In genomic region chr7:13984831-13985685, GRCh38 we compare ENCODE assay signal across 21 cellular contexts. TPM values are rescaled to one million over a fixed set of nuclear protein-coding genes. Genes with fewer than 3 reads are reported as not detected.
DNase-seq lines count a peak whose midpoint lies in the region; ATAC-seq, FAIRE-seq and TF ChIP-seq lines count a peak whose summit lies in the region.
"Had no signal": no experiment of that assay in that cellular context is flagged by ENCODE, and none has a peak within 500 bp of the region (broad histone marks: within the 10 kb centered on the region; RNA-seq: fewer than 3 reads in every experiment).

No MANE protein-coding gene starts in this region.

- H3K9ac ChIP-seq in OCI-LY1 (ENCODE audit: low read length) (no peak overlapping the region), endocrine pancreas (ENCODE audit: control insufficient read depth, insufficient read depth, low read length) (no peak overlapping the region)

- TF ChIP-seq CTCF in OCI-LY1 (IDR thresholded peaks at IDR 0.05; ENCODE audit: low read length) (no peak), neural crest cell (conservative IDR thresholded peaks at IDR 0.05) (no peak)

- no peak for TF ChIP-seq POLR2A in H54 (IDR thresholded peaks at IDR 0.05; ENCODE audit: low read depth, low read length)

- no peak overlapping the region for H3K27ac Mint-ChIP-seq in neural crest cell (ENCODE audit: unreplicated experiment)
- H3K27ac Mint-ChIP-seq: activated CD8-positive, alpha-beta memory T cell treated with anti-CD3 and anti-CD28 coated beads, Interleukin-2, amount 10 ng/mL, durations not matched to agents 7 days and 5 days; natural killer cell; stimulated activated naive B cell treated with anti-CD40 and anti-IgM and Interleukin-4, amounts not matched to agents 10 μg/mL and 1 μg/mL and 100 μg/mL, for 72 hours had no signal

- peaks cover 62% of the 10 kb centered on the region for H3K4me1 ChIP-seq in OCI-LY1 (ENCODE audit: insufficient read depth, low read length, severe bottlenecking)
- H3K4me1 ChIP-seq in endocrine pancreas (ENCODE audit: control insufficient read depth, insufficient read depth, low read length): peaks cover 34% of the 10 kb centered on the region

- H3K4me3 ChIP-seq in OCI-LY1 (ENCODE audit: low read depth, low read length, poor library complexity, severe bottlenecking): no peak overlapping the region
- peak overlapping the region; percentile 97 for H3K4me3 ChIP-seq in endocrine pancreas (ENCODE audit: control insufficient read depth, insufficient read depth, low read length)

- no peaks in the 10 kb centered on the region for H3F3A ChIP-seq in OCI-LY1 (ENCODE audit: insufficient read depth, low read length)

- H3K27me3 ChIP-seq in OCI-LY1 (ENCODE audit: insufficient read depth, low read length) (no peaks in the 10 kb centered on the region), endocrine pancreas (ENCODE audit: control insufficient read depth, insufficient read depth, low read length) (no peaks in the 10 kb centered on the region)
- H3K27me3 ChIP-seq: foreskin keratinocyte, tibial nerve had no signal

- H3K4me1 Mint-ChIP-seq in neural crest cell: peaks cover 62% of the 10 kb centered on the region
- H3K4me1 Mint-ChIP-seq: natural killer cell; stimulated activated naive B cell treated with anti-CD40 and anti-IgM and Interleukin-4, amounts not matched to agents 10 μg/mL and 1 μg/mL and 100 μg/mL, for 72 hours had no signal

- no peaks in the 10 kb centered on the region for H3K27me3 Mint-ChIP-seq in neural crest cell (ENCODE audit: low read depth)
- H3K27me3 Mint-ChIP-seq: stimulated activated naive B cell treated with anti-CD40 and anti-IgM and Interleukin-4, amounts not matched to agents 10 μg/mL and 1 μg/mL and 100 μg/mL, for 72 hours had no signal

- H3K4me3 Mint-ChIP-seq in neural crest cell: peak overlapping the region; percentile 54
- H3K4me3 Mint-ChIP-seq: activated CD8-positive, alpha-beta memory T cell treated with anti-CD3 and anti-CD28 coated beads, Interleukin-2, amount 10 ng/mL, durations not matched to agents 7 days and 5 days; natural killer cell; stimulated activated naive B cell treated with anti-CD40 and anti-IgM and Interleukin-4, amounts not matched to agents 10 μg/mL and 1 μg/mL and 100 μg/mL, for 72 hours had no signal

- no peaks in the 10 kb centered on the region for H3K36me3 Mint-ChIP-seq in neural crest cell (ENCODE audit: low read depth)
- H3K36me3 Mint-ChIP-seq: natural killer cell; stimulated activated naive B cell treated with anti-CD40 and anti-IgM and Interleukin-4, amounts not matched to agents 10 μg/mL and 1 μg/mL and 100 μg/mL, for 72 hours had no signal

- peak; percentile 27 for FAIRE-seq in H54 (lab: Jason Lieb, UNC)
- FAIRE-seq: D721Med had no signal

- no peaks in the 10 kb centered on the region for H3K9me3 Mint-ChIP-seq in neural crest cell
- H3K9me3 Mint-ChIP-seq: natural killer cell; stimulated activated naive B cell treated with anti-CD40 and anti-IgM and Interleukin-4, amounts not matched to agents 10 μg/mL and 1 μg/mL and 100 μg/mL, for 72 hours had no signal

- H3K9me2 ChIP-seq in OCI-LY1 (ENCODE audit: low read depth, low read length): no peaks in the 10 kb centered on the region

- no peak overlapping the region for H3K27ac ChIP-seq in OCI-LY1 (ENCODE audit: low read depth, low read length, poor library complexity, severe bottlenecking)
- H3K27ac ChIP-seq: foreskin keratinocyte, tibial nerve had no signal

- H4K20me1 ChIP-seq in OCI-LY1 (ENCODE audit: insufficient read depth, low read length): no peaks in the 10 kb centered on the region

- H3K9me3 ChIP-seq in OCI-LY1 (ENCODE audit: low read length): peaks cover 9% of the 10 kb centered on the region
- no peaks in the 10 kb centered on the region for H3K9me3 ChIP-seq in endocrine pancreas (ENCODE audit: control insufficient read depth, low read length)
- H3K9me3 ChIP-seq: tibial nerve had no signal

- no peaks in the 10 kb centered on the region for H3K79me2 ChIP-seq in OCI-LY1 (ENCODE audit: insufficient read depth, low read length)

- H2AFZ ChIP-seq in OCI-LY1 (ENCODE audit: low read length): no peak overlapping the region

- H3K4me2 ChIP-seq in OCI-LY1 (ENCODE audit: low read length): peak overlapping the region; percentile 24

- H3K36me3 ChIP-seq in OCI-LY1 (ENCODE audit: insufficient read depth, low read length): no peaks in the 10 kb centered on the region
- no peaks in the 10 kb centered on the region for H3K36me3 ChIP-seq in endocrine pancreas (ENCODE audit: control insufficient read depth, insufficient read depth, low read length)
- H3K36me3 ChIP-seq: tibial nerve had no signal

- DNase-seq in H54 (ENCODE audit: insufficient read length, low spot score) (no peak), neural crest cell (ENCODE audit: low read depth, low spot score) (no peak), NCI-H1105 treated with DMSO at 0.1 percent for 48 hours (lab: John Stamatoyannopoulos, UW) (no peak)
- DNase-seq: activated CD4-positive, CD25-positive, alpha-beta regulatory T cell treated with anti-CD3 and anti-CD28 coated beads, Interleukin-2, amount 50 U/mL, for 72 hours; activated CD8-positive, alpha-beta memory T cell treated with anti-CD3 and anti-CD28 coated beads, Interleukin-2, amount 10 ng/mL, durations not matched to agents 7 days and 5 days; foreskin keratinocyte; HCEC 1CT; Kasumi-1; natural killer cell; NCI-H1436; NCI-H2171 treated with DMSO at 0.1 percent for 48 hours; NK-92 treated with Interleukin-12 subunit alpha and Interleukin-12 subunit beta, amount 100 ng/mL, for 24 hours; stimulated activated naive B cell treated with anti-CD40 and anti-IgM and Interleukin-4, amounts not matched to agents 10 μg/mL and 1 μg/mL and 100 μg/mL, for 72 hours; T-helper 2 cell had no signal

- ATAC-seq in GM18907 (IDR thresholded peaks at IDR 0.05; ENCODE audit: unreplicated experiment) (no peak), GM19328 (IDR thresholded peaks at IDR 0.05; ENCODE audit: unreplicated experiment) (no peak)
- no peak for ATAC-seq in activated CD4-positive, CD25-positive, alpha-beta regulatory T cell treated with anti-CD3 and anti-CD28 coated beads, Interleukin-2, amount 50 U/mL, for 24 hours
- ATAC-seq: activated CD8-positive, alpha-beta memory T cell treated with anti-CD3 and anti-CD28 coated beads, Interleukin-2, amount 10 ng/mL, durations not matched to agents 7 days and 5 days; foreskin keratinocyte; natural killer cell; stimulated activated naive B cell treated with anti-CD40 and anti-IgM and Interleukin-4, amounts not matched to agents 10 μg/mL and 1 μg/mL and 100 μg/mL, for 72 hours had no signal

RNA-seq across cellular contexts. Expression of gene ETV1, which starts 4.4 kb away (rescaled TPM):
- 89.4 and 104 TPM in 2 replicates for total RNA-seq in neural crest cell
